ENCODE assay signal across 8 cellular contexts in the genomic region with DNA sequence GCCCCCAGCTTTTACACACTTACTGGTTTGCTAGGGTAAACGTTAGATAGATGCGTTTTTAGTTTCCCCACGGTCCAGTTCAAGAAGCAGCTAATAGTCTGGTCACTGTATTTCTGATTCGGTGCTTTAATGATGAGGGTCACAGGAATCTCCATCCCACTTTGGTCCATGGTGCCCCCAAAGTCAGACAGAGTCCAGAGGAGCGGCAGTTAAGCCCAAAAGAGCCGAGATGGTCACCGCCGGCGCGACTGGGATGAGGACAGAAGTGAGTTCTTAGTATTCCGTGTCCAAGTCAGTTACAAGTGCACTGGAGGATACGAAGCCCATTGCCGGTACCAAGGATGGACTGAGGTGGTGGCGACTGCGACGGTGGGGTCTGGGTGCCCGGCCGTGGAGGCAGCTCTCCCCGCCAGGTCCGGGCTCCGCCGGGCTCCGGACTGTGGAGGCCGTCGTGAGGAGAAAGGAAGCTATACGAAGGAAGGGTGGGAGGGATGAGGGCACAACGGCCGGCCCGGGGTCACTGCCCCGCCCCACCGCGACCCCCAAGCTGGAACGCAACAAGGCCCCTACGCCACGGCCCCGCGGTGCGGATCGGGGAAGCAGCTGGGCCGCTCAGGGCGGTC. TPM values are rescaled to one million over a fixed set of nuclear protein-coding genes. Genes with fewer than 3 reads are reported as not detected.
DNase-seq lines count a peak whose midpoint lies in the region; ATAC-seq and TF ChIP-seq lines count a peak whose summit lies in the region.

No MANE protein-coding gene starts in this region.

- TF ChIP-seq CTCF in prostate gland (IDR thresholded peaks at IDR 0.05) = no peak

- no peaks in the 10 kb centered on the region for H3K4me1 ChIP-seq in prostate gland (replicated peaks)

- peaks cover 34% of the 10 kb centered on the region for H3K4me1 Mint-ChIP-seq in activated CD8-positive, alpha-beta memory T cell treated with anti-CD3 and anti-CD28 coated beads, Interleukin-2, amount 10 ng/mL, durations not matched to agents 7 days and 5 days

- peak overlapping the region; percentile 92 to 98 for H3K4me3 ChIP-seq in prostate gland

- H3K4me3 Mint-ChIP-seq in activated CD8-positive, alpha-beta memory T cell treated with anti-CD3 and anti-CD28 coated beads, Interleukin-2, amount 10 ng/mL, durations not matched to agents 7 days and 5 days = peak overlapping the region; percentile 96

- peak; percentile 14 for ATAC-seq in GM21526 (IDR thresholded peaks at IDR 0.05; ENCODE audit: low FRiP score, unreplicated experiment)
- ATAC-seq in activated CD8-positive, alpha-beta memory T cell treated with anti-CD3 and anti-CD28 coated beads, Interleukin-2, amount 10 ng/mL, durations not matched to agents 7 days and 5 days = peak; percentile 6

- DNase-seq in EH (ENCODE audit: low read depth) = peak; percentile 35
- DNase-seq in HuH-7 (ENCODE audit: low spot score) = peak; percentile 36
- peak; percentile 60 for DNase-seq in activated CD8-positive, alpha-beta memory T cell treated with anti-CD3 and anti-CD28 coated beads, Interleukin-2, amount 10 ng/mL, durations not matched to agents 7 days and 5 days
- DNase-seq in glomerular visceral epithelial cell (ENCODE audit: extremely low spot score) = peak; percentile 29
- peak; percentile 6 for DNase-seq in prostate gland (ENCODE audit: low spot score)
- DNase-seq in D341Med (ENCODE audit: low spot score) = no peak
- DNase-seq in DMS153 treated with DMSO at 0.1 percent for 48 hours (lab: John Stamatoyannopoulos, UW; ENCODE audit: unreplicated experiment) = no peak

- H3K9me3 ChIP-seq in prostate gland = no peaks in the 10 kb centered on the region

- H3K36me3 ChIP-seq in prostate gland = no peaks in the 10 kb centered on the region

- H3K27me3 Mint-ChIP-seq in activated CD8-positive, alpha-beta memory T cell treated with anti-CD3 and anti-CD28 coated beads, Interleukin-2, amount 10 ng/mL, durations not matched to agents 7 days and 5 days = no peaks in the 10 kb centered on the region

- peaks cover 36% of the 10 kb centered on the region for H3K36me3 Mint-ChIP-seq in activated CD8-positive, alpha-beta memory T cell treated with anti-CD3 and anti-CD28 coated beads, Interleukin-2, amount 10 ng/mL, durations not matched to agents 7 days and 5 days

- TF ChIP-seq POLR2A in prostate gland (IDR thresholded peaks at IDR 0.05) = no peak

- intact Hi-C loops in prostate gland (cut with DNase I) = loop anchor here (2.0 kb wide), 1 partner anchor 107 kb away; a partner anchor contains a TSS

- CTCF ChIA-PET in activated CD8-positive, alpha-beta memory T cell treated with anti-CD3 and anti-CD28 coated beads, Interleukin-2, amount 10 ng/mL, durations not matched to agents 7 days and 5 days (lab: Charles Lee) = interaction anchor here (1.0 to 6.9 kb wide), 7 partner anchors 13 to 153 kb away, joined by 3 to 70 read pairs (median 5); a partner anchor contains a TSS

- H3K27ac Mint-ChIP-seq in activated CD8-positive, alpha-beta memory T cell treated with anti-CD3 and anti-CD28 coated beads, Interleukin-2, amount 10 ng/mL, durations not matched to agents 7 days and 5 days = peak overlapping the region; percentile 93

- peak overlapping the region; percentile 92 to 95 for H3K27ac ChIP-seq in prostate gland

- H3K9me3 Mint-ChIP-seq in activated CD8-positive, alpha-beta memory T cell treated with anti-CD3 and anti-CD28 coated beads, Interleukin-2, amount 10 ng/mL, durations not matched to agents 7 days and 5 days (ENCODE audit: low read depth) = no peaks in the 10 kb centered on the region

- no peaks in the 10 kb centered on the region for H3K27me3 ChIP-seq in prostate gland (replicated peaks; ENCODE audit: insufficient read depth)

- WGBS in prostate gland = 1% methylated on average over 39 of the region's 41 CpGs

RNA-seq across cellular contexts. Expression of a gene that starts 0.7 kb away (rescaled TPM):
- 10 to 100 TPM; 47.0 to 49.4 TPM for total RNA-seq in activated CD8-positive, alpha-beta memory T cell treated with anti-CD3 and anti-CD28 coated beads, Interleukin-2, amount 10 ng/mL, durations not matched to agents 7 days and 5 days
- 10 to 100 TPM; 25.3 to 58.3 TPM for total RNA-seq in prostate gland

Comparison
In these comparisons a context has a peak if more than half of its experiments do, and no peak if none do; other contexts are left out.
1. DNase-seq: peak in EH (single experiment), HuH-7 (single experiment), activated CD8-positive, alpha-beta memory T cell treated with anti-CD3 and anti-CD28 coated beads, Interleukin-2, amount 10 ng/mL, durations not matched to agents 7 days and 5 days (single experiment), glomerular visceral epithelial cell (single experiment) and prostate gland (single experiment); none in D341Med (single experiment) and DMS153 treated with DMSO at 0.1 percent for 48 hours (single experiment).